Comparison of ENCODE assay signal across 8 cellular contexts in the genomic region with DNA sequence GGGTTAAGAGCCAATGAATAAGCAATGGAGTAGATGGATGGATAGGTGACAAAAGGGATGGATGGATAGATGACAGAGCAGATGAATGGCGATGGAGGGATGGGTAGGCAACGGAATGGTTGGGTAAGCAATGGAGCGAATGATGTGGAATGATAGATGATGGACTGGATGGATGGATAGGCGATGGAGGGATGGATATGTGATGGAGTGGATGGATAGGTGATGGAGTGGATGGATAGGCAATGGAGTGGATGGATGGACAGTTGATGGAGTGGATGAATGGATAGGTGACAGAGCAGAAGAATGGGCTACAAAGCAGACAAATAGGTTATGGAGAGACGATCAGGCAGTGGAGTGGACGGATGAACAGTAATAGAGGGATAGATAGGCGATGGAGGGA.
"Had no signal": no experiment of that assay in that cellular context is flagged by ENCODE, and none has a peak within 500 bp of the region (broad histone marks: within the 10 kb centered on the region; RNA-seq: fewer than 3 reads in every experiment).

No MANE protein-coding gene starts in this region.

- H3K4me3 ChIP-seq: GM23248, K562 had no signal

- H3K4me1 Mint-ChIP-seq: H9 had no signal

- H3K4me3 Mint-ChIP-seq: H9, HFFc6 had no signal

- H3K27ac Mint-ChIP-seq: H9, HFFc6 had no signal

- H3K27ac ChIP-seq: GM23248 had no signal

- H3K9ac ChIP-seq: GM23248 had no signal

- DNase-seq: GM23248, GOT3, HCEC 1CT, HFFc6, IMR-90, KG1 had no signal

- H2AFZ ChIP-seq: GM23248 had no signal

- ATAC-seq: K562 had no signal
